In the genomic region with DNA sequence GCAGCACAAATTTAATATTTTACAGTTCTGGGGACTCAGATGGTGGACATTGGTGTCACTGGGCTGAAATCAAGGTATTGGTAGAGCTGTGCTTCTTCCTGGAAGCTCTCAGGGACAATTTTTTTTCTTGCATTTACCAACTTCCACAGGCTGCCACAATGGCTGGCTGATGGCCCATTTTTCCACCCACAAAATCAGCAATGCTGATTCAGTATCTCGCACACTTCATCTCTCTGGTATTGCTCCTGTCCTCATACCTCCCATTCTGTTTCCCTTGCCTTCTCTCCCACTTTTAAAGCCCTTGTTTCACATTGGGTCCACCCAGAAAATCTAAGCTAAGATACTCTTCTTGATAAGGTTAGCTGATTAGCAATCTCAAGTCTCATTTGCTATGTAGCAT, we compare ENCODE assay signal across 22 cellular contexts.
"Had no signal": no experiment of that assay in that cellular context is flagged by ENCODE, and none has a peak within 500 bp of the region (broad histone marks: within the 10 kb centered on the region; RNA-seq: fewer than 3 reads in every experiment).

No MANE protein-coding gene starts in this region.

- DNase-seq: activated CD4-positive, alpha-beta memory T cell treated with anti-CD3 and anti-CD28 coated beads for 36 hours; activated CD4-positive, alpha-beta T cell treated with anti-CD3 and anti-CD28 coated beads, Interleukin-2, amount 10 ng/mL, durations not matched to agents 7 days and 5 days; activated CD4-positive, CD25-positive, alpha-beta regulatory T cell; activated CD8-positive, alpha-beta memory T cell treated with anti-CD3 and anti-CD28 coated beads for 24 hours; activated gamma-delta T cell; activated naive CD4-positive, alpha-beta T cell treated with anti-CD3 and anti-CD28 coated beads for 36 hours; activated T-cell treated with anti-CD3 and anti-CD28 coated beads, Interleukin-2, amount 50 U/mL, for 4 hours; amygdala; MM.1S; NCI-H1105; NCI-H1436; NCI-H1694 treated with DMSO at 0.1 percent for 48 hours; NCI-H2029 treated with DMSO at 0.1 percent for 48 hours; NCI-H510A treated with DMSO at 0.1 percent for 48 hours; NCI-H69; NK-92 treated with Interleukin-12 subunit alpha and Interleukin-12 subunit beta, amount 100 ng/mL, for 24 hours; SIG-M5; T-cell; T-helper 2 cell; T1000 had no signal

- H3K4me2 ChIP-seq: KMS-11 had no signal

- H3K27ac ChIP-seq: KMS-11, VCaP had no signal

- H3K9ac ChIP-seq: KMS-11 had no signal
